In the genomic region with DNA sequence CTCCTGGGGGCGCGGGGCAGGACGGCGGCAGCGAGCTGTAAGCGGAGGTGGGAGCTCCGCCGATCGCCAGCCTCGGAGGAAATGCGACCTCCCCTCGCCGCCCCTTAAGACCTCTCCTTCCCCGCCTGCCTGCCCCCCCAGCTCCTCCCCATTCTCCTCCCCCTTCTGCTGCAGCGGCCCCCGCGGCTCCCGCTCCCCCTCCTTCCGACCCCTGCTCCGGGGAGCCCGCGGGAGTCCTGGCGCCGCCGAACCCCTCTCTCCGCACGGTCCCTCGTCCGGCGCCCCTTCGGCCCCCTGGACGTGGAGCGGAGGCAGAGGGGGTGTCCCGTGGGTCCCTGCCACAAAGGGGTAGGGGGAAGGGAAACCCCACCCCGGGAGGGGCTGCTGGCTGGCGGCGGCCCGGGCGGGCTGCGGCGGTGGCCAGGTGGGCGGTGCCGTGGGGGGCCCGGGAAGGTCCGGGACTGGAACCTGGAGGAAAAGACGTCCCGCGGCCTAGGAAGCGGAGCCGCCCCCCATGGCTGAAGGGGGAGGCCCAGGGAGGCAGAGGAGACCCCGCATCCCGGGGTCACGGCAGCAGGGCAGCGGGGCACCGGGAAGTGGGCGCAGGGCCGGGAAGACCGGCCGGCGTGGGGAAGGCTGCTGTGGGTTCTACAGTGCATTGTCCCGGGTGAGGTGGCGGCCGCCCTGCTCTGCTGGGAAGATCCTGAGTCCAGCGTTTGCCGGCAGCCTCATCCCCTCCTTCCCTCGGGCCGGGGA, we compare ENCODE assay signal across 8 cellular contexts. TPM values are rescaled to one million over a fixed set of nuclear protein-coding genes. Genes with fewer than 3 reads are reported as not detected.
DNase-seq lines count a peak whose midpoint lies in the region; ATAC-seq and TF ChIP-seq lines count a peak whose summit lies in the region.

FSTL1 (minus strand) TSS at position 79 of the 756 bp plus-strand sequence. CDS start 246 bp downstream, outside the sequence.

- no peak for TF ChIP-seq POLR2A in stomach (IDR thresholded peaks at IDR 0.05)

- intact Hi-C loops in stomach (cut with DNase I; ENCODE audit: low total_unique reads): no loop called here

- TF ChIP-seq RAD21 in liver (IDR thresholded peaks at IDR 0.05): no peak

- H3K9me3 ChIP-seq in duodenal mucosa (ENCODE audit: control insufficient read depth in 1 of 2, low read length in 2 of 2) (no peaks in the 10 kb centered on the region), liver (ENCODE audit: control insufficient read depth in 4 of 4, low read length in 3 of 4) (no peaks in the 10 kb centered on the region), stomach (no peaks in the 10 kb centered on the region)

- peak; percentile 87 for DNase-seq in EH (ENCODE audit: low read depth)
- DNase-seq in NCI-H460 (ENCODE audit: extremely low read depth, low read depth): no peak
- no peak for DNase-seq in stomach
- no peak for DNase-seq in stimulated activated CD4-positive, alpha-beta T cell treated with anti-CD3 and anti-CD28 coated beads, Interleukin-2, amount 100 ng/mL, for 24 hours

- H3K36me3 ChIP-seq in duodenal mucosa (ENCODE audit: control insufficient read depth in 1 of 2, insufficient read depth in 2 of 2, low read length in 2 of 2): no peaks in the 10 kb centered on the region
- H3K36me3 ChIP-seq in liver (ENCODE audit: control insufficient read depth in 4 of 4, insufficient read depth in 3 of 4, low read depth in 1 of 4, low read length in 3 of 4): no peaks in the 10 kb centered on the region
- H3K36me3 ChIP-seq in stomach: no peaks in the 10 kb centered on the region

- no peaks in the 10 kb centered on the region for H3K4me1 ChIP-seq in duodenal mucosa (ENCODE audit: control insufficient read depth in 1 of 2, insufficient read depth in 2 of 2, low read length in 2 of 2)
- peaks cover 2 to 8% (median 7%) of the 10 kb centered on the region in 4 donors for H3K4me1 ChIP-seq in liver (ENCODE audit: control insufficient read depth in 4 of 4, insufficient read depth in 4 of 4, low read length in 3 of 4)
- peaks cover 4 to 52% (median 42%) of the 10 kb centered on the region in 4 donors for H3K4me1 ChIP-seq in stomach

- peaks cover 35 to 43% of the 10 kb centered on the region in 2 donors for H3K27me3 ChIP-seq in duodenal mucosa (ENCODE audit: control insufficient read depth in 1 of 2, insufficient read depth in 2 of 2, low read length in 2 of 2)
- no peaks in the 10 kb centered on the region for H3K27me3 ChIP-seq in liver (ENCODE audit: control insufficient read depth in 4 of 4, insufficient read depth in 4 of 4, low read length in 3 of 4)
- H3K27me3 ChIP-seq in stomach: peaks cover 0 to 28% (median 15%) of the 10 kb centered on the region in 3 donors

- TF ChIP-seq CTCF in liver (IDR thresholded peaks at IDR 0.05; ENCODE audit: low read depth, low read length, missing input control) (no peak), stomach (IDR thresholded peaks at IDR 0.05) (no peak)

- TF ChIP-seq EP300 in stomach (IDR thresholded peaks at IDR 0.05): no peak

- WGBS in liver: 29% methylated on average over 67 of the region's 67 CpGs
- WGBS in stomach, 5 donors: 4 to 24% (median 10%) methylated on average over 16 to 66 of the region's 67 CpGs

- H3K9ac ChIP-seq in duodenal mucosa (ENCODE audit: low read depth in 1 of 2, low read length in 2 of 2) (peak within 1 kb of the TSS; percentile 32 to 44), liver (ENCODE audit: low read depth in 1 of 2, low read length in 2 of 2) (peak within 1 kb of the TSS; percentile 32 to 72)

- H3K4me3 ChIP-seq in duodenal mucosa (ENCODE audit: low read depth in 1 of 2, low read length in 2 of 2) (peak within 1 kb of the TSS; percentile 64 to 68), liver (ENCODE audit: low read depth in 1 of 3, low read length in 3 of 3) (peak within 1 kb of the TSS; percentile 61 to 82 (median 71)), stomach (peak within 1 kb of the TSS; percentile 63 to 77 (median 68))

- H3K27ac ChIP-seq in duodenal mucosa (ENCODE audit: low read depth, low read length): peak within 1 kb of the TSS; percentile 76
- H3K27ac ChIP-seq in liver (ENCODE audit: low read depth in 1 of 2, low read length in 2 of 2): peak within 1 kb of the TSS; percentile 51 to 66
- peak within 1 kb of the TSS; percentile 82 to 95 (median 91) for H3K27ac ChIP-seq in stomach

- ATAC-seq in GM21367 (IDR thresholded peaks at IDR 0.05; ENCODE audit: unreplicated experiment) (no peak), GM19324 (IDR thresholded peaks at IDR 0.05; ENCODE audit: low FRiP score, unreplicated experiment) (no peak)

TF ChIP-seq in liver, 16 proteins besides CTCF, POLR2A, EP300 and RAD21:
- TF ChIP-seq FOXA1 (IDR thresholded peaks at IDR 0.05) (no peak), HNF4A (conservative IDR thresholded peaks at IDR 0.05) (no peak), YY1 (IDR thresholded peaks at IDR 0.05) (no peak), TAF1 (conservative IDR thresholded peaks at IDR 0.05) (no peak)

RNA-seq across cellular contexts. Expression of gene FSTL1, which starts in this region (rescaled TPM):
- 88.9 and 101 TPM in 2 replicates for total RNA-seq in NCI-H460 (2014; rRNA removed; shearing (Covaris generic))
- 91.1 and 97.7 TPM in 2 replicates for polyA plus RNA-seq in NCI-H460 (2014; cell fraction: nucleus; rRNA removed)
- total RNA-seq in liver (10 to 100 TPM; 20.8 to 67.5 TPM), stomach (100 to 1,000 TPM in 4 of 5 donors, 10 to 100 TPM in 1; 89.2 to 946 (median 117) TPM)
- polyA plus RNA-seq in liver (10 to 100 TPM in 1 of 2 donors, 1 to 10 TPM in 1; 9.6 to 28.4 TPM), stomach (10 to 100 TPM; 14.2 to 20.4 (median 15.8) TPM)
